In the genomic region with DNA sequence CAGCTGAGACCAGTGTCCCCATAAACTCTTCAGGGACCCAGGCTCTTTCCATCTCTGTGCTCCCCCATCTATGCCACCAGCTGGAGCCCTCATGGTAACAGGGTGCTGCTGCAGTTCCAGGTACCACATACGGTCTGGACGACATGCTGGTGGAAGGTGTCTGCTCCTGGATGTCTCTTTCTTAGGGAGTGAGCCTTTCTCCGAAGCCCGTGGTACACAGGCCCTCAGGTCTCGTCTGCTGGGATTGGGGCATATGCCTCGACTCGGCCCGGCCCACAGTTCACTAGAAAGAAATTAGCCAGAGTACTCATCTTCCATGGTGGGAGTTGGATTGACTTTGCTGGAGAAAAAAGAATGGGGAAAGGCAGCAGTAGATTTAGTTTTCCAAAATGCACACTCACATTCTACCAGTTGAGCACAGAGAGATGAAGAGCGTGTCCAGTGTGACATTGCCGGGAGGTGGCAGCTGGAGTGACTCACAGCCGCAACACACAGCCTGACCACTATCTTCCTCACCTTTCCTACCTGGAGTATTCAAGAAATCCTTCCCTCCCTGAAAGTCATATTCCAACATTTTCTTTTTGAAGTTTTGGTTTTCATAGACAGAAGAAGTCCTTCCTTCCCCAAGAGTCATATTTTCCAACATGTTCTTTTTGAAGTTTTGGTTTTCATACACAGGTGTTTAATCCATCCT, we compare ENCODE assay signal across 26 cellular contexts. TPM values are rescaled to one million over a fixed set of nuclear protein-coding genes. Genes with fewer than 3 reads are reported as not detected.
"Had no signal": no experiment of that assay in that cellular context is flagged by ENCODE, and none has a peak within 500 bp of the region (broad histone marks: within the 10 kb centered on the region; RNA-seq: fewer than 3 reads in every experiment).

No MANE protein-coding gene starts in this region.

- H3K9me3 ChIP-seq: ascending aorta, body of pancreas had no signal

- ATAC-seq: activated naive CD4-positive, alpha-beta T cell treated with anti-CD3 and anti-CD28 coated beads, Interleukin-2, amount 50 U/mL, for 72 hours; activated naive CD8-positive, alpha-beta T cell treated with anti-CD3 and anti-CD28 coated beads, Interleukin-2, amount 50 U/mL, for 24 hours; activated T-cell treated with anti-CD3 and anti-CD28 coated beads, Interleukin-2, amount 50 U/mL, for 4 hours; body of pancreas; T-cell had no signal

- H3K4me3 ChIP-seq: ascending aorta, body of pancreas, PC-9, SK-N-MC had no signal

- H3K4me2 ChIP-seq: PC-9 had no signal

- H3K36me3 ChIP-seq: ascending aorta had no signal

- DNase-seq: activated B cell treated with CpG ODN at 0.5 μM for 24 hours; activated CD4-positive, alpha-beta memory T cell treated with anti-CD3 and anti-CD28 coated beads for 36 hours; activated CD4-positive, alpha-beta T cell treated with anti-CD3 and anti-CD28 coated beads for 1 hour; activated CD4-positive, alpha-beta T cell treated with anti-CD3 and anti-CD28 coated beads, Interleukin-2, amount 10 ng/mL, durations not matched to agents 7 days and 5 days; activated CD8-positive, alpha-beta memory T cell treated with anti-CD3 and anti-CD28 coated beads for 24 hours; activated naive CD4-positive, alpha-beta T cell treated with Interleukin-2 at 50 U/mL for 16 hours; activated naive CD8-positive, alpha-beta T cell treated with anti-CD3 and anti-CD28 coated beads, Interleukin-2, amount 50 U/mL, for 24 hours; activated T-cell treated with anti-CD3 and anti-CD28 coated beads, Interleukin-2, amount 50 U/mL, for 4 hours; amniotic stem cell; body of pancreas; Karpas-422; NCI-H1105 treated with DMSO at 0.1 percent for 48 hours; NCI-H1436 treated with DMSO at 0.1 percent for 48 hours; NCI-H187; NCI-H2081; NCI-H510A treated with DMSO at 0.1 percent for 48 hours; NCI-H69; PC-9; SIG-M5; T-cell; T-helper 2 cell; T1000 had no signal

- H2AFZ ChIP-seq: PC-9 had no signal

- H3K27me3 ChIP-seq: ascending aorta, body of pancreas had no signal

- H3K27ac ChIP-seq: ascending aorta, body of pancreas, PC-9, SK-N-MC had no signal

- H3K4me1 ChIP-seq: ascending aorta, body of pancreas had no signal

RNA-seq across cellular contexts. Expression of gene SPO11, which starts 18.6 kb away (rescaled TPM):
- total RNA-seq: activated B cell treated with CpG ODN at 0.5 μM for 24 hours; activated CD4-positive, alpha-beta memory T cell treated with anti-CD3 and anti-CD28 coated beads for 36 hours; activated CD4-positive, alpha-beta T cell treated with anti-CD3 and anti-CD28 coated beads, Interleukin-2, amount 10 ng/mL, durations not matched to agents 7 days and 5 days; activated naive CD4-positive, alpha-beta T cell treated with anti-CD3 and anti-CD28 coated beads, Interleukin-2, amount 50 U/mL, for 72 hours; activated T-cell treated with anti-CD3 and anti-CD28 coated beads, Interleukin-2, amount 50 U/mL, for 4 hours; ascending aorta; body of pancreas; bronchial epithelial cell; PC-9; T-cell had no signal

RNA-seq across cellular contexts. Expression of gene BMP7, which starts 44.5 kb away (rescaled TPM):
- total RNA-seq: activated B cell treated with CpG ODN at 0.5 μM for 24 hours; activated CD4-positive, alpha-beta memory T cell treated with anti-CD3 and anti-CD28 coated beads for 36 hours; activated CD4-positive, alpha-beta T cell treated with anti-CD3 and anti-CD28 coated beads, Interleukin-2, amount 10 ng/mL, durations not matched to agents 7 days and 5 days; activated naive CD4-positive, alpha-beta T cell treated with anti-CD3 and anti-CD28 coated beads, Interleukin-2, amount 50 U/mL, for 72 hours; ascending aorta; bronchial epithelial cell; T-cell had no signal
